In the genomic region with DNA sequence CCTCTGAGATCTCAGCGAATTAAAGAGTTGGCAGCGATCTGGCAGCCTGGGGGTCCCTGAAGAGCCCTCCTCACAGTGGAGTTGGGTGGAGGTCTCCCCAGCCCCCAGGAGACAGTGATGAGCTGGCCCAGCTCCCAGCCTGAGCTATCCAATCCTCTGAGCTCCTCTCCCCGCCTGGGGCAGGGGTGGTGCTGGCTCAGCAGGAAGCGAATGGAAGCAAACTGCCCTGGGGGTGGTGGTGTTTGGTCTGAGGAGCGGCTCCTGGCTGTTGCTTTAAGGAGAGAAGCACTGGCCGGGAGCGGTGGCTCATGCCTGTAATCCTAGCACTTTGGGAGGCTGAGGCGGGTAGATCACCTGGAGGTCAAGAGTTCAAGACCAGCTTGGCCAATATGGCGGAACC, we compare ENCODE assay signal across 22 cellular contexts. TPM values are rescaled to one million over a fixed set of nuclear protein-coding genes. Genes with fewer than 3 reads are reported as not detected.
"Had no signal": no experiment of that assay in that cellular context is flagged by ENCODE, and none has a peak within 500 bp of the region (broad histone marks: within the 10 kb centered on the region; RNA-seq: fewer than 3 reads in every experiment).

No MANE protein-coding gene starts in this region.

- H3K9me3 ChIP-seq: colonic mucosa, gastrocnemius medialis had no signal

- H3K4me3 ChIP-seq: colonic mucosa, esophagus squamous epithelium, gastrocnemius medialis, left lung, lower lobe of right lung had no signal

- H3K27ac ChIP-seq: colonic mucosa, epithelial cell of prostate, esophagus squamous epithelium, gastrocnemius medialis, left lung, lower lobe of right lung had no signal

- DNase-seq: cerebellar nuclear complex; colonic mucosa; cortex of kidney; effector CD8-positive, alpha-beta T cell; effector memory CD8-positive, alpha-beta T cell; endodermal cell; erythroblast; esophagus squamous epithelium; foreskin fibroblast; foreskin melanocyte; gastrocnemius medialis; glutamatergic neuron; head of caudate nucleus; hippocampal formation; kidney glomerular epithelial cell; left lung; lower lobe of right lung; mesendoderm; midbrain had no signal

- H3K4me1 ChIP-seq: colonic mucosa, esophagus squamous epithelium, gastrocnemius medialis, left lung, lower lobe of right lung had no signal

- H3K27me3 ChIP-seq: colonic mucosa had no signal

- H3K36me3 ChIP-seq: colonic mucosa, esophagus squamous epithelium, gastrocnemius medialis, left lung, lower lobe of right lung had no signal

- ATAC-seq: effector memory CD8-positive, alpha-beta T cell; esophagus mucosa; gastrocnemius medialis; left lung; lower lobe of right lung had no signal

RNA-seq across cellular contexts. Expression of a gene that starts 19.5 kb away (rescaled TPM):
- total RNA-seq: chondrocyte had no signal
